Comparison of ENCODE assay signal across 8 cellular contexts in genomic region chr16:9775994-9776393, GRCh38.
"Had no signal": no experiment of that assay in that cellular context is flagged by ENCODE, and none has a peak within 500 bp of the region (broad histone marks: within the 10 kb centered on the region; RNA-seq: fewer than 3 reads in every experiment).

No MANE protein-coding gene starts in this region.

- H3K4me3 ChIP-seq: GM12878 had no signal

- FAIRE-seq: G401.6, GM12878, GM12891, GM12892, GM18507, GM19239 had no signal

- DNase-seq: GDM1, GF-D8 had no signal

- ATAC-seq: GM12878 had no signal
